In the genomic region with DNA sequence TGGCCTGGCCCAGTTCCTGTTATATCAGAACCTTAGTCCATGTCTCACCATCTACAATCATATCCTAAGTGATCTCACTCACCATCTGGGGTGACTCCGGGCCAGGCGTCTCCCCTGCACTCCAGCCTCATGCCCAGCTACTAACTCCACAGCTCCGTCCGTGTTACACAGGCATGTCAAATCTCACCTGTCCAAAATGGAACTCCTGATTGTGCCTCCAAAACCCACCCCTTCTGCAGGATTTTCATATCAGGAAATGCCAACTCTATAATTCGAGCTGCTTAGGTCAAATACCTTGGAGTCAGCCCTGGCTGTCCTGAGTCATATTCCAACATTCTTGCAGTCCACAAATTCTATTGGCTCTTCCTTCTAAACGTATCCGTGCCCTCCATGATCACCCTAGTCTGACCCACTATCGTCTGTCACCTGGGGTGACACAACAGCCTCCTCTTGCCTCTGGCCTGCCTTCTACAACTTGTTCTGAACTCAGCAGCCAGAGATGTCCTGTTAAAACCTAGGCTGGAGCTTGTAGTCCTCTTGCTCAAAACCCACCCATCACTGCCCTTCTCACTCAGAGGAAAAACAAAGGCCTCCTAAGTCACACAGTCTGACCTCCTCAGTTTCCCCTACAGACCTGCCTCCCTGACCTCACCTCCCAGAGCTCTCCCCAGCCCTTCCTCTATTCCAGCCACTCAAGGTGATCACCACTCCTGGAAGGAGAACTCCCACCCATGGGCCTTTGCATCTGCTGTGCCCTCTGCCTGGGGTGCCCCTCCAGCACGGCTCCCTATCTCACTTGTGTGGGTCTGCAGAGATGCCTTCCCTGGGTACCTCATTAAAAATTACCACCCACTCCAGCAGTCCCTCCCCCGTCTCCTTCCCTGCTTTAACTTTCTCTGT, we compare ENCODE assay signal across 1 cellular context.
TF ChIP-seq lines count a peak whose summit lies in the region.

No MANE protein-coding gene starts in this region.

TF ChIP-seq in WTC11, 78 proteins besides CTCF, POLR2A, EP300 and RAD21 (continued from another document):
- TF ChIP-seq, protein P1, sequence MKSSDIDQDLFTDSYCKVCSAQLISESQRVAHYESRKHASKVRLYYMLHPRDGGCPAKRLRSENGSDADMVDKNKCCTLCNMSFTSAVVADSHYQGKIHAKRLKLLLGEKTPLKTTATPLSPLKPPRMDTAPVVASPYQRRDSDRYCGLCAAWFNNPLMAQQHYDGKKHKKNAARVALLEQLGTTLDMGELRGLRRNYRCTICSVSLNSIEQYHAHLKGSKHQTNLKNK (CRISPR knock-in tag; IDR thresholded peaks at IDR 0.05) = no peak
- TF ChIP-seq ESRRA (CRISPR knock-in tag; IDR thresholded peaks at IDR 0.05; ENCODE audit: borderline replicate concordance) (no peak), KAT7 (CRISPR knock-in tag; IDR thresholded peaks at IDR 0.05; ENCODE audit: borderline replicate concordance) (no peak), IRF2 (CRISPR knock-in tag; IDR thresholded peaks at IDR 0.05; ENCODE audit: borderline replicate concordance, low read depth) (no peak), SOX15 (CRISPR knock-in tag; IDR thresholded peaks at IDR 0.05) (no peak), FOXP1 (CRISPR knock-in tag; IDR thresholded peaks at IDR 0.05; ENCODE audit: borderline replicate concordance) (no peak), TP53 (CRISPR knock-in tag; IDR thresholded peaks at IDR 0.05) (no peak), FOXK1 (CRISPR knock-in tag; IDR thresholded peaks at IDR 0.05) (no peak), NR1H2 (CRISPR knock-in tag; IDR thresholded peaks at IDR 0.05) (no peak), FOXJ3 (CRISPR knock-in tag; IDR thresholded peaks at IDR 0.05; ENCODE audit: borderline replicate concordance) (no peak)
- TF ChIP-seq, protein P2, sequence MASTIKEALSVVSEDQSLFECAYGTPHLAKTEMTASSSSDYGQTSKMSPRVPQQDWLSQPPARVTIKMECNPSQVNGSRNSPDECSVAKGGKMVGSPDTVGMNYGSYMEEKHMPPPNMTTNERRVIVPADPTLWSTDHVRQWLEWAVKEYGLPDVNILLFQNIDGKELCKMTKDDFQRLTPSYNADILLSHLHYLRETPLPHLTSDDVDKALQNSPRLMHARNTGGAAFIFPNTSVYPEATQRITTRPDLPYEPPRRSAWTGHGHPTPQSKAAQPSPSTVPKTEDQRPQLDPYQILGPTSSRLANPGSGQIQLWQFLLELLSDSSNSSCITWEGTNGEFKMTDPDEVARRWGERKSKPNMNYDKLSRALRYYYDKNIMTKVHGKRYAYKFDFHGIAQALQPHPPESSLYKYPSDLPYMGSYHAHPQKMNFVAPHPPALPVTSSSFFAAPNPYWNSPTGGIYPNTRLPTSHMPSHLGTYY (CRISPR knock-in tag; IDR thresholded peaks at IDR 0.05) = no peak
- TF ChIP-seq, protein P3, sequence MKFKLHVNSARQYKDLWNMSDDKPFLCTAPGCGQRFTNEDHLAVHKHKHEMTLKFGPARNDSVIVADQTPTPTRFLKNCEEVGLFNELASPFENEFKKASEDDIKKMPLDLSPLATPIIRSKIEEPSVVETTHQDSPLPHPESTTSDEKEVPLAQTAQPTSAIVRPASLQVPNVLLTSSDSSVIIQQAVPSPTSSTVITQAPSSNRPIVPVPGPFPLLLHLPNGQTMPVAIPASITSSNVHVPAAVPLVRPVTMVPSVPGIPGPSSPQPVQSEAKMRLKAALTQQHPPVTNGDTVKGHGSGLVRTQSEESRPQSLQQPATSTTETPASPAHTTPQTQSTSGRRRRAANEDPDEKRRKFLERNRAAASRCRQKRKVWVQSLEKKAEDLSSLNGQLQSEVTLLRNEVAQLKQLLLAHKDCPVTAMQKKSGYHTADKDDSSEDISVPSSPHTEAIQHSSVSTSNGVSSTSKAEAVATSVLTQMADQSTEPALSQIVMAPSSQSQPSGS (CRISPR knock-in tag; IDR thresholded peaks at IDR 0.05; ENCODE audit: borderline replicate concordance, low read depth) = no peak
- TF ChIP-seq, protein P4, sequence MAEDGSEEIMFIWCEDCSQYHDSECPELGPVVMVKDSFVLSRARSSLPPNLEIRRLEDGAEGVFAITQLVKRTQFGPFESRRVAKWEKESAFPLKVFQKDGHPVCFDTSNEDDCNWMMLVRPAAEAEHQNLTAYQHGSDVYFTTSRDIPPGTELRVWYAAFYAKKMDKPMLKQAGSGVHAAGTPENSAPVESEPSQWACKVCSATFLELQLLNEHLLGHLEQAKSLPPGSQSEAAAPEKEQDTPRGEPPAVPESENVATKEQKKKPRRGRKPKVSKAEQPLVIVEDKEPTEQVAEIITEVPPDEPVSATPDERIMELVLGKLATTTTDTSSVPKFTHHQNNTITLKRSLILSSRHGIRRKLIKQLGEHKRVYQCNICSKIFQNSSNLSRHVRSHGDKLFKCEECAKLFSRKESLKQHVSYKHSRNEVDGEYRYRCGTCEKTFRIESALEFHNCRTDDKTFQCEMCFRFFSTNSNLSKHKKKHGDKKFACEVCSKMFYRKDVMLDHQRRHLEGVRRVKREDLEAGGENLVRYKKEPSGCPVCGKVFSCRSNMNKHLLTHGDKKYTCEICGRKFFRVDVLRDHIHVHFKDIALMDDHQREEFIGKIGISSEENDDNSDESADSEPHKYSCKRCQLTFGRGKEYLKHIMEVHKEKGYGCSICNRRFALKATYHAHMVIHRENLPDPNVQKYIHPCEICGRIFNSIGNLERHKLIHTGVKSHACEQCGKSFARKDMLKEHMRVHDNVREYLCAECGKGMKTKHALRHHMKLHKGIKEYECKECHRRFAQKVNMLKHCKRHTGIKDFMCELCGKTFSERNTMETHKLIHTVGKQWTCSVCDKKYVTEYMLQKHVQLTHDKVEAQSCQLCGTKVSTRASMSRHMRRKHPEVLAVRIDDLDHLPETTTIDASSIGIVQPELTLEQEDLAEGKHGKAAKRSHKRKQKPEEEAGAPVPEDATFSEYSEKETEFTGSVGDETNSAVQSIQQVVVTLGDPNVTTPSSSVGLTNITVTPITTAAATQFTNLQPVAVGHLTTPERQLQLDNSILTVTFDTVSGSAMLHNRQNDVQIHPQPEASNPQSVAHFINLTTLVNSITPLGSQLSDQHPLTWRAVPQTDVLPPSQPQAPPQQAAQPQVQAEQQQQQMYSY (CRISPR knock-in tag; IDR thresholded peaks at IDR 0.05) = no peak
